21 cellular contexts compared by ENCODE assay signal in genomic region chr13:98315902-98316301, GRCh38.
DNase-seq lines count a peak whose midpoint lies in the region; ATAC-seq and TF ChIP-seq lines count a peak whose summit lies in the region.
"Had no signal": no experiment of that assay in that cellular context is flagged by ENCODE, and none has a peak within 500 bp of the region (broad histone marks: within the 10 kb centered on the region; RNA-seq: fewer than 3 reads in every experiment).

No MANE protein-coding gene starts in this region.

- H3K4me3 ChIP-seq in right cardiac atrium (ENCODE audit: low read length) = no peak overlapping the region
- H3K4me3 ChIP-seq in trophoblast cell (ENCODE audit: low read depth, low read length) = no peak overlapping the region
- H3K4me3 ChIP-seq in foreskin fibroblast (ENCODE audit: low read depth in 1 of 2, low read length in 2 of 2) = no peak overlapping the region
- H3K4me3 ChIP-seq: ascending aorta, hepatocyte, psoas muscle had no signal

- H3K36me3 ChIP-seq in trophoblast cell (ENCODE audit: control insufficient read depth in 1 of 2, insufficient read depth in 2 of 2, low read length in 2 of 2) = peaks cover 2% of the 10 kb centered on the region in 2 experiments
- H3K36me3 ChIP-seq: ascending aorta, neutrophil had no signal

- no peak overlapping the region for H2BK20ac ChIP-seq in H9 (ENCODE audit: low read depth, low read length, poor library complexity, severe bottlenecking)

- no peak overlapping the region for H2BK5ac ChIP-seq in H9 (ENCODE audit: insufficient read length, low read length)
- H2BK5ac ChIP-seq in trophoblast cell (ENCODE audit: low read depth, low read length, poor library complexity) = no peak overlapping the region

- H2AFZ ChIP-seq in H9 (ENCODE audit: low read length) (no peak overlapping the region), trophoblast cell (ENCODE audit: insufficient read depth, low read length, poor library complexity) (no peak overlapping the region)
- H2AFZ ChIP-seq: hepatocyte had no signal

- H3K4me3 Mint-ChIP-seq in H9 = no peak overlapping the region; a peak in 1 of 5 replicates
- no peak overlapping the region for H3K4me3 Mint-ChIP-seq in activated naive CD4-positive, alpha-beta T cell treated with anti-CD3 and anti-CD28 coated beads, Interleukin-2, amount 10 ng/mL, durations not matched to agents 7 days and 5 days
- no peak overlapping the region for H3K4me3 Mint-ChIP-seq in activated naive CD4-positive, alpha-beta T cell treated with anti-CD3 and anti-CD28 coated beads for 36 hours
- H3K4me3 Mint-ChIP-seq: activated naive CD8-positive, alpha-beta T cell; central memory CD8-positive, alpha-beta T cell had no signal

- H3K14ac ChIP-seq in H9 (ENCODE audit: insufficient read depth, low read length) = no peak overlapping the region
- no peak overlapping the region for H3K14ac ChIP-seq in trophoblast cell (ENCODE audit: low read length)

- peak overlapping the region; percentile 30 for H3K27ac ChIP-seq in H9 (ENCODE audit: insufficient read length, low read depth, low read length)
- H3K27ac ChIP-seq in cingulate gyrus (ENCODE audit: low read depth, low read length) = peak overlapping the region; percentile 49
- no peak overlapping the region for H3K27ac ChIP-seq in right cardiac atrium (ENCODE audit: low read length)
- H3K27ac ChIP-seq in trophoblast cell (ENCODE audit: low read depth, low read length) = no peak overlapping the region
- H3K27ac ChIP-seq: ascending aorta, C4-2B, epithelial cell of prostate, hepatocyte, HL-60, neutrophil, psoas muscle, VCaP had no signal

- H3K79me2 ChIP-seq in H9 (ENCODE audit: insufficient read depth, low read length) (peaks cover 5% of the 10 kb centered on the region; the same call in 1 of the 2 replicates), trophoblast cell (ENCODE audit: control insufficient read depth, insufficient read depth, low read length, poor library complexity) (no peaks in the 10 kb centered on the region)

- H2AK5ac ChIP-seq in H9 (ENCODE audit: insufficient read length, low read length) (no peak overlapping the region), trophoblast cell (ENCODE audit: low read length) (no peak overlapping the region)

- no peaks in the 10 kb centered on the region for H3K27me3 Mint-ChIP-seq in H9 (ENCODE audit: low read depth)
- no peaks in the 10 kb centered on the region for H3K27me3 Mint-ChIP-seq in activated naive CD4-positive, alpha-beta T cell treated with anti-CD3 and anti-CD28 coated beads, Interleukin-2, amount 10 ng/mL, durations not matched to agents 7 days and 5 days
- H3K27me3 Mint-ChIP-seq in activated naive CD4-positive, alpha-beta T cell treated with anti-CD3 and anti-CD28 coated beads for 36 hours (ENCODE audit: low read depth) = peaks cover 2% of the 10 kb centered on the region
- H3K27me3 Mint-ChIP-seq: activated naive CD8-positive, alpha-beta T cell had no signal

- H4K91ac ChIP-seq in H9 (ENCODE audit: insufficient read length, low read depth, low read length) (no peak overlapping the region), trophoblast cell (ENCODE audit: low read depth, low read length) (no peak overlapping the region)

- H3K56ac ChIP-seq in H9 (ENCODE audit: insufficient read length, low read depth, low read length) = no peak overlapping the region

- H3K9me3 ChIP-seq in H9 (ENCODE audit: control insufficient read depth, low read depth, low read length) = no peaks in the 10 kb centered on the region
- no peaks in the 10 kb centered on the region for H3K9me3 ChIP-seq in right cardiac atrium (ENCODE audit: control insufficient read depth, low read length)
- peaks cover 2% of the 10 kb centered on the region for H3K9me3 ChIP-seq in trophoblast cell (ENCODE audit: insufficient read depth, low read depth, low read length)
- H3K9me3 ChIP-seq: ascending aorta, neutrophil, psoas muscle had no signal

- no peak overlapping the region for H4K5ac ChIP-seq in H9 (ENCODE audit: insufficient read length, low read depth, low read length)

- H4K20me1 ChIP-seq in H9 (ENCODE audit: control insufficient read depth, insufficient read depth, insufficient read length) = no peaks in the 10 kb centered on the region

- peak overlapping the region; percentile 17 to 60 (median 40); a peak in 4 of 7 replicates for H3K27ac Mint-ChIP-seq in H9
- no peak overlapping the region for H3K27ac Mint-ChIP-seq in activated naive CD4-positive, alpha-beta T cell treated with anti-CD3 and anti-CD28 coated beads, Interleukin-2, amount 10 ng/mL, durations not matched to agents 7 days and 5 days
- H3K27ac Mint-ChIP-seq in activated naive CD4-positive, alpha-beta T cell treated with anti-CD3 and anti-CD28 coated beads for 36 hours = no peak overlapping the region
- H3K27ac Mint-ChIP-seq: activated naive CD8-positive, alpha-beta T cell had no signal

- H3K4me1 ChIP-seq in H9 (ENCODE audit: insufficient read depth, low read length) (peaks cover 20% of the 10 kb centered on the region), right cardiac atrium (ENCODE audit: control insufficient read depth, insufficient read depth, low read length) (peaks cover 4% of the 10 kb centered on the region), trophoblast cell (ENCODE audit: control insufficient read depth in 1 of 2, insufficient read depth in 2 of 2, low read length in 2 of 2) (peaks cover 16 to 23% of the 10 kb centered on the region in 2 experiments)
- H3K4me1 ChIP-seq: ascending aorta, psoas muscle had no signal

- no peak for DNase-seq in H9
- no peak for DNase-seq in right cardiac atrium
- DNase-seq in trophoblast cell = peak; percentile 32 to 78
- DNase-seq in foreskin fibroblast = no peak
- no peak for DNase-seq in activated naive CD4-positive, alpha-beta T cell treated with anti-CD3 and anti-CD28 coated beads, Interleukin-2, amount 10 ng/mL, durations not matched to agents 7 days and 5 days
- DNase-seq in activated naive CD4-positive, alpha-beta T cell treated with anti-CD3 and anti-CD28 coated beads for 36 hours = no peak
- DNase-seq: DMS79 treated with DMSO at 0.1 percent for 48 hours, NCI-H1092 treated with DMSO at 0.1 percent for 48 hours, NCI-H1930, NCI-H345, psoas muscle had no signal

- H3K9ac ChIP-seq in H9 (ENCODE audit: extremely low read depth, insufficient read length, low read length) = no peak overlapping the region
- H3K9ac ChIP-seq in trophoblast cell (ENCODE audit: low read length) = no peak overlapping the region

- intact Hi-C loops in right cardiac atrium (cut with DNase I) = no loop called here
- intact Hi-C loops in activated naive CD4-positive, alpha-beta T cell treated with anti-CD3 and anti-CD28 coated beads for 36 hours (cut with micrococcal nuclease) = no loop called here

- H4K8ac ChIP-seq in H9 (replicated peaks; ENCODE audit: insufficient read length, low read depth, low read length) (no peak overlapping the region), trophoblast cell (ENCODE audit: low read depth, low read length) (no peak overlapping the region)

- no peaks in the 10 kb centered on the region for H3K27me3 ChIP-seq in H9 (ENCODE audit: insufficient read depth, low read length)
- H3K27me3 ChIP-seq in right cardiac atrium (ENCODE audit: control insufficient read depth, insufficient read depth) = no peaks in the 10 kb centered on the region
- H3K27me3 ChIP-seq in trophoblast cell (ENCODE audit: insufficient read depth, low read length) = no peaks in the 10 kb centered on the region
- H3K27me3 ChIP-seq: ascending aorta, hepatocyte, neutrophil had no signal

- TF ChIP-seq CTCF in H9 (conservative IDR thresholded peaks at IDR 0.05) (no peak), foreskin fibroblast (IDR thresholded peaks at IDR 0.05; ENCODE audit: low read depth, low read length) (no peak)

- H3K18ac ChIP-seq in H9 (ENCODE audit: insufficient read length, low read depth, low read length) (no peak overlapping the region), trophoblast cell (ENCODE audit: low read length) (no peak overlapping the region)

- no peak overlapping the region for H3K4me2 ChIP-seq in H9 (ENCODE audit: insufficient read depth, insufficient read length, low read length)
- no peak overlapping the region for H3K4me2 ChIP-seq in trophoblast cell (ENCODE audit: low read length)
- H3K4me2 ChIP-seq: hepatocyte had no signal

- H3K79me1 ChIP-seq in H9 (ENCODE audit: insufficient read depth, low read depth, low read length, poor library complexity, severe bottlenecking) = peaks cover 2% of the 10 kb centered on the region
- H3K79me1 ChIP-seq in trophoblast cell (ENCODE audit: low read length) = peaks cover 1% of the 10 kb centered on the region

- CTCF ChIA-PET in activated naive CD4-positive, alpha-beta T cell treated with anti-CD3 and anti-CD28 coated beads, Interleukin-2, amount 10 ng/mL, durations not matched to agents 7 days and 5 days (lab: Charles Lee) = no interaction called here
- CTCF ChIA-PET in activated naive CD4-positive, alpha-beta T cell treated with anti-CD3 and anti-CD28 coated beads for 36 hours (lab: Charles Lee) = no interaction called here

- H2BK120ac ChIP-seq in H9 (ENCODE audit: low read depth, low read length, poor library complexity, severe bottlenecking) (no peak overlapping the region), trophoblast cell (ENCODE audit: insufficient read depth, low read length, poor library complexity) (no peak overlapping the region)

- no CpG with 5 or more reads among the region's 8 CpGs for WGBS in H9 (ENCODE audit: extremely low coverage, insufficient read length, low lambda C conversion rate)
- WGBS in right cardiac atrium = 53% methylated on average over 8 of the region's 8 CpGs
- no CpG with 5 or more reads among the region's 8 CpGs for WGBS in trophoblast cell (ENCODE audit: extremely low coverage, insufficient coverage, insufficient read length)

- ATAC-seq in right cardiac atrium = peak; percentile 55 to 67

- no peak overlapping the region for H2BK15ac ChIP-seq in H9 (ENCODE audit: low read depth, low read length)

- H3K4ac ChIP-seq in H9 (ENCODE audit: low read depth, low read length) (no peak overlapping the region), trophoblast cell (ENCODE audit: low read depth, low read length) (no peak overlapping the region)

- H3K23ac ChIP-seq in H9 (ENCODE audit: insufficient read length, low read depth, low read length) (no peak overlapping the region), trophoblast cell (ENCODE audit: low read length) (no peak overlapping the region)

- H3K4me1 Mint-ChIP-seq in H9 = peaks cover 36 to 40% of the 10 kb centered on the region in 2 experiments
- H3K4me1 Mint-ChIP-seq in activated naive CD4-positive, alpha-beta T cell treated with anti-CD3 and anti-CD28 coated beads, Interleukin-2, amount 10 ng/mL, durations not matched to agents 7 days and 5 days = no peaks in the 10 kb centered on the region
- H3K4me1 Mint-ChIP-seq in activated naive CD4-positive, alpha-beta T cell treated with anti-CD3 and anti-CD28 coated beads for 36 hours (ENCODE audit: low read depth) = no peaks in the 10 kb centered on the region
- H3K4me1 Mint-ChIP-seq: central memory CD8-positive, alpha-beta T cell had no signal

- H2BK12ac ChIP-seq in H9 (ENCODE audit: insufficient read length, low read depth, low read length) (no peak overlapping the region), trophoblast cell (ENCODE audit: low read length) (no peak overlapping the region)

- no peak overlapping the region for H3T11ph ChIP-seq in H9 (ENCODE audit: low read length)

- H3K23me2 ChIP-seq in H9 (ENCODE audit: insufficient read length, low read depth, low read length, poor library complexity, severe bottlenecking) = no peaks in the 10 kb centered on the region

- H3K36me3 Mint-ChIP-seq in H9 (ENCODE audit: insufficient read depth in 1 of 3, low read depth in 3 of 3) = peaks cover 0 to 3% (median 3%) of the 10 kb centered on the region in 3 experiments; a peak in 4 of 7 replicates
- no peaks in the 10 kb centered on the region for H3K36me3 Mint-ChIP-seq in activated naive CD4-positive, alpha-beta T cell treated with anti-CD3 and anti-CD28 coated beads, Interleukin-2, amount 10 ng/mL, durations not matched to agents 7 days and 5 days
- H3K36me3 Mint-ChIP-seq in activated naive CD4-positive, alpha-beta T cell treated with anti-CD3 and anti-CD28 coated beads for 36 hours (ENCODE audit: low read depth) = no peaks in the 10 kb centered on the region
- H3K36me3 Mint-ChIP-seq: activated naive CD8-positive, alpha-beta T cell had no signal

- H3K9me3 Mint-ChIP-seq in H9 = no peaks in the 10 kb centered on the region
- no peaks in the 10 kb centered on the region for H3K9me3 Mint-ChIP-seq in activated naive CD4-positive, alpha-beta T cell treated with anti-CD3 and anti-CD28 coated beads, Interleukin-2, amount 10 ng/mL, durations not matched to agents 7 days and 5 days
- no peaks in the 10 kb centered on the region for H3K9me3 Mint-ChIP-seq in activated naive CD4-positive, alpha-beta T cell treated with anti-CD3 and anti-CD28 coated beads for 36 hours
- H3K9me3 Mint-ChIP-seq: central memory CD8-positive, alpha-beta T cell had no signal

- H4K12ac ChIP-seq in trophoblast cell (ENCODE audit: low read depth, low read length) = no peak overlapping the region

Comparison
In these comparisons a context has a peak if more than half of its experiments do, and no peak if none do; other contexts are left out.
1. DNase-seq: peak in trophoblast cell (2 of 2); none in H9 (single experiment), right cardiac atrium (0 of 3), foreskin fibroblast (0 of 2), activated naive CD4-positive, alpha-beta T cell treated with anti-CD3 and anti-CD28 coated beads, Interleukin-2, amount 10 ng/mL, durations not matched to agents 7 days and 5 days (single experiment) and activated naive CD4-positive, alpha-beta T cell treated with anti-CD3 and anti-CD28 coated beads for 36 hours (single experiment).
2. H3K27ac ChIP-seq: peak in H9 (single experiment) and cingulate gyrus (single experiment); none in right cardiac atrium (single experiment) and trophoblast cell (single experiment).
3. H3K27ac Mint-ChIP-seq: peak in H9 (3 of 3); none in activated naive CD4-positive, alpha-beta T cell treated with anti-CD3 and anti-CD28 coated beads, Interleukin-2, amount 10 ng/mL, durations not matched to agents 7 days and 5 days (single experiment) and activated naive CD4-positive, alpha-beta T cell treated with anti-CD3 and anti-CD28 coated beads for 36 hours (single experiment).